10 cellular contexts compared by ENCODE assay signal in genomic region chr2:74944987-74945782, GRCh38. TPM values are rescaled to one million over a fixed set of nuclear protein-coding genes. Genes with fewer than 3 reads are reported as not detected.
DNase-seq lines count a peak whose midpoint lies in the region; ATAC-seq, FAIRE-seq and TF ChIP-seq lines count a peak whose summit lies in the region.
"Had no signal": no experiment of that assay in that cellular context is flagged by ENCODE, and none has a peak within 500 bp of the region (broad histone marks: within the 10 kb centered on the region; RNA-seq: fewer than 3 reads in every experiment).

No MANE protein-coding gene starts in this region.

- no peak overlapping the region for H3K4me3 ChIP-seq in prostate gland

- peak; percentile 100 for ATAC-seq in GM19035 (IDR thresholded peaks at IDR 0.05; ENCODE audit: unreplicated experiment)
- ATAC-seq in HG02678 (IDR thresholded peaks at IDR 0.05; ENCODE audit: unreplicated experiment), result peak; percentile 100
- no peak for ATAC-seq in sciatic nerve

- no peak for TF ChIP-seq POLR2A in prostate gland (IDR thresholded peaks at IDR 0.05)

- no peaks in the 10 kb centered on the region for H3K9me3 ChIP-seq in prostate gland

- intact Hi-C loops in sciatic nerve (cut with DNase I), result no loop called here
- intact Hi-C loops in prostate gland (cut with DNase I), result no loop called here

- 93% methylated on average over 4 of the region's 4 CpGs for whole genome bisulfite sequencing in prostate gland

- no peaks in the 10 kb centered on the region for H3K36me3 ChIP-seq in prostate gland

- no peak for FAIRE-seq in D721Med (lab: Jason Lieb, UNC)
- FAIRE-seq: endothelial cell of umbilical vein had no signal

- H3K27me3 ChIP-seq in prostate gland (replicated peaks; ENCODE audit: insufficient read depth), result no peaks in the 10 kb centered on the region

- peak; percentile 17 for DNase-seq in LHCN-M2 (ENCODE audit: low read depth)
- DNase-seq in kidney tubule cell (ENCODE audit: low spot score), result peak; percentile 46
- no peak for DNase-seq in sciatic nerve (ENCODE audit: low spot score)
- DNase-seq in prostate gland (ENCODE audit: low spot score), result no peak
- no peak for DNase-seq in stimulated activated CD4-positive, alpha-beta T cell treated with anti-CD3 and anti-CD28 coated beads, Interleukin-2, amount 100 ng/mL, for 24 hours
- DNase-seq in D721Med (ENCODE audit: insufficient read length, low spot score), result no peak
- DNase-seq: NCI-H526 had no signal

- TF ChIP-seq CTCF in prostate gland (IDR thresholded peaks at IDR 0.05) (no peak), D721Med (IDR thresholded peaks at IDR 0.05; ENCODE audit: insufficient read depth, missing control alignments) (no peak)

- H3K27ac ChIP-seq in prostate gland, result no peak overlapping the region

- no peaks in the 10 kb centered on the region for H3K4me1 ChIP-seq in prostate gland (replicated peaks)

RNA-seq across cellular contexts. Expression of gene POLE4, which starts 13.3 kb away (rescaled TPM):
- total RNA-seq in LHCN-M2 (2014; rRNA removed) (31.4 and 31.9 TPM in 2 replicates), sciatic nerve (42.0 TPM), prostate gland (10 to 100 TPM; 17.2 to 21.9 TPM)
- 156 TPM for polyA plus RNA-seq in LHCN-M2 (2012)

Comparison
In these comparisons a context has a peak if more than half of its experiments do, and no peak if none do; other contexts are left out.
1. DNase-seq: peak in LHCN-M2 (single experiment) and kidney tubule cell (single experiment); none in sciatic nerve (single experiment), prostate gland (single experiment), stimulated activated CD4-positive, alpha-beta T cell treated with anti-CD3 and anti-CD28 coated beads, Interleukin-2, amount 100 ng/mL, for 24 hours (0 of 2) and D721Med (single experiment).